In genomic region chr14:104143521-104144452, GRCh38 we compare ENCODE assay signal across 22 cellular contexts. TPM values are rescaled to one million over a fixed set of nuclear protein-coding genes. Genes with fewer than 3 reads are reported as not detected.
DNase-seq lines count a peak whose midpoint lies in the region; ATAC-seq, FAIRE-seq and TF ChIP-seq lines count a peak whose summit lies in the region.
"Had no signal": no experiment of that assay in that cellular context is flagged by ENCODE, and none has a peak within 500 bp of the region (broad histone marks: within the 10 kb centered on the region; RNA-seq: fewer than 3 reads in every experiment).

No MANE protein-coding gene starts in this region.

- H3K9me3 Mint-ChIP-seq in endodermal cell, result no peaks in the 10 kb centered on the region
- H3K9me3 Mint-ChIP-seq in activated T-helper 2 cell treated with anti-CD3 and anti-CD28 coated beads, Interferon-gamma antibody, Interleukin-2, Interleukin-4, amounts not matched to agents 10 μg/mL and 5 μg/mL and 100 μg/mL, durations not matched to agents 14 hours and 24 hours and 36 hours, result no peaks in the 10 kb centered on the region
- H3K9me3 Mint-ChIP-seq: CD4-positive, alpha-beta T cell; dendritic cell treated with granulocyte-macrophage colony-stimulating factor and Interleukin-4, amounts not matched to agents 40 ng/mL and 50 ng/mL, for 4 days had no signal

- peaks cover 30% of the 10 kb centered on the region for H3K4me1 Mint-ChIP-seq in endodermal cell
- no peaks in the 10 kb centered on the region for H3K4me1 Mint-ChIP-seq in activated T-helper 2 cell treated with anti-CD3 and anti-CD28 coated beads, Interferon-gamma antibody, Interleukin-2, Interleukin-4, amounts not matched to agents 10 μg/mL and 5 μg/mL and 100 μg/mL, durations not matched to agents 14 hours and 24 hours and 36 hours (ENCODE audit: low read depth)

- no peaks in the 10 kb centered on the region for H3K27me3 Mint-ChIP-seq in endodermal cell (ENCODE audit: insufficient read depth)
- peaks cover 4% of the 10 kb centered on the region for H3K27me3 Mint-ChIP-seq in activated T-helper 2 cell treated with anti-CD3 and anti-CD28 coated beads, Interferon-gamma antibody, Interleukin-2, Interleukin-4, amounts not matched to agents 10 μg/mL and 5 μg/mL and 100 μg/mL, durations not matched to agents 14 hours and 24 hours and 36 hours (ENCODE audit: low read depth)

- H3K4me3 Mint-ChIP-seq in endodermal cell, result no peak overlapping the region
- H3K4me3 Mint-ChIP-seq in activated T-helper 2 cell treated with anti-CD3 and anti-CD28 coated beads, Interferon-gamma antibody, Interleukin-2, Interleukin-4, amounts not matched to agents 10 μg/mL and 5 μg/mL and 100 μg/mL, durations not matched to agents 14 hours and 24 hours and 36 hours (ENCODE audit: low read depth), result no peak overlapping the region
- H3K4me3 Mint-ChIP-seq: CD4-positive, alpha-beta T cell; dendritic cell treated with granulocyte-macrophage colony-stimulating factor and Interleukin-4, amounts not matched to agents 40 ng/mL and 50 ng/mL, for 4 days had no signal

- WGBS in endodermal cell (ENCODE audit: insufficient coverage in 1 of 2, insufficient read length in 1 of 2), 2 experiments, result 91% methylated on average over 12 to 26 of the region's 26 CpGs
- WGBS in spleen, 5 donors, result 81 to 86% (median 84%) methylated on average over 23 to 26 of the region's 26 CpGs

- no peak for ATAC-seq in Right ventricle myocardium superior (ENCODE audit: poor library complexity)
- ATAC-seq: heart right ventricle, lower lobe of right lung, right lobe of liver had no signal

- H3K27me3 ChIP-seq in right atrium auricular region (peaks cover 0 to 4% of the 10 kb centered on the region in 2 donors), endodermal cell (ENCODE audit: control insufficient read depth, insufficient read depth, low read length, poor library complexity, severe bottlenecking) (no peaks in the 10 kb centered on the region), spleen (replicated peaks in 1 of 7) (peaks cover 0 to 51% (median 15%) of the 10 kb centered on the region in 7 donors), uterus (no peaks in the 10 kb centered on the region)

- intact Hi-C loops in Right ventricle myocardium superior (cut with DNase I) (loop anchor here (10.0 kb wide), 1 partner anchor 231 kb away; no protein-coding TSS in a partner anchor), spleen (cut with DNase I; ENCODE audit: low total_unique reads) (no loop called here), uterus (cut with DNase I; ENCODE audit: low total_unique reads) (no loop called here)
- intact Hi-C loops in activated T-helper 2 cell treated with anti-CD3 and anti-CD28 coated beads, Interferon-gamma antibody, Interleukin-2, Interleukin-4, amounts not matched to agents 10 μg/mL and 5 μg/mL and 100 μg/mL, durations not matched to agents 14 hours and 24 hours and 36 hours (cut with micrococcal nuclease), result no loop called here

- H3K9ac ChIP-seq in endodermal cell (ENCODE audit: extremely low read depth, low read length, poor library complexity, severe bottlenecking), result no peak overlapping the region

- H3K27ac Mint-ChIP-seq in endodermal cell, result no peak overlapping the region
- H3K27ac Mint-ChIP-seq in activated T-helper 2 cell treated with anti-CD3 and anti-CD28 coated beads, Interferon-gamma antibody, Interleukin-2, Interleukin-4, amounts not matched to agents 10 μg/mL and 5 μg/mL and 100 μg/mL, durations not matched to agents 14 hours and 24 hours and 36 hours, result no peak overlapping the region
- H3K27ac Mint-ChIP-seq: CD4-positive, alpha-beta T cell; dendritic cell treated with granulocyte-macrophage colony-stimulating factor and Interleukin-4, amounts not matched to agents 40 ng/mL and 50 ng/mL, for 4 days had no signal

- peaks cover 0 to 39% of the 10 kb centered on the region in 2 donors for H3K4me1 ChIP-seq in right atrium auricular region
- H3K4me1 ChIP-seq in endodermal cell (ENCODE audit: control insufficient read depth, insufficient read depth, low read length), result peaks cover 4% of the 10 kb centered on the region
- H3K4me1 ChIP-seq in spleen, result peaks cover 0 to 66% (median 28%) of the 10 kb centered on the region in 6 donors
- H3K4me1 ChIP-seq in uterus, result peaks cover 0 to 1% of the 10 kb centered on the region in 2 donors
- H3K4me1 ChIP-seq: lower lobe of right lung, right lobe of liver had no signal

- DNase-seq in Right ventricle myocardium superior, result peak; percentile 30
- no peak for DNase-seq in right atrium auricular region (ENCODE audit: low spot score)
- DNase-seq in endodermal cell, result peak; percentile 36
- DNase-seq in mesenteric fat pad (ENCODE audit: low spot score), result peak; percentile 82
- peak; percentile 69 for DNase-seq in spleen
- no peak for DNase-seq in uterus
- no peak for DNase-seq in urothelium cell line (ENCODE audit: low spot score)
- DNase-seq in activated T-helper 2 cell treated with anti-CD3 and anti-CD28 coated beads, Interferon-gamma antibody, Interleukin-2, Interleukin-4, amounts not matched to agents 10 μg/mL and 5 μg/mL and 100 μg/mL, durations not matched to agents 14 hours and 24 hours and 36 hours (ENCODE audit: low spot score), result no peak
- DNase-seq: activated CD4-positive, alpha-beta T cell treated with anti-CD3 and anti-CD28 coated beads, Interleukin-2, amount 50 U/mL, for 1 hour; activated CD8-positive, alpha-beta memory T cell treated with anti-CD3 and anti-CD28 coated beads, Interleukin-2, amount 50 U/mL, for 48 hours; GOT3; lower lobe of right lung; NCI-H1048; NCI-H1930; NCI-H345; NCI-H82; SHP77 treated with DMSO at 0.1 percent for 48 hours had no signal

- H3K9me3 ChIP-seq in right atrium auricular region, result no peaks in the 10 kb centered on the region
- no peaks in the 10 kb centered on the region for H3K9me3 ChIP-seq in endodermal cell (ENCODE audit: control insufficient read depth, low read length)
- H3K9me3 ChIP-seq in spleen, result no peaks in the 10 kb centered on the region
- H3K9me3 ChIP-seq in uterus, result no peaks in the 10 kb centered on the region
- H3K9me3 ChIP-seq: heart right ventricle, lower lobe of right lung, right lobe of liver had no signal

- no peak for FAIRE-seq in urothelium cell line (lab: Jason Lieb, UNC)

- peaks cover 9% of the 10 kb centered on the region for H3K36me3 Mint-ChIP-seq in endodermal cell (ENCODE audit: low read depth)
- H3K36me3 Mint-ChIP-seq in activated T-helper 2 cell treated with anti-CD3 and anti-CD28 coated beads, Interferon-gamma antibody, Interleukin-2, Interleukin-4, amounts not matched to agents 10 μg/mL and 5 μg/mL and 100 μg/mL, durations not matched to agents 14 hours and 24 hours and 36 hours (ENCODE audit: low read depth), result no peaks in the 10 kb centered on the region

- TF ChIP-seq POLR2A in spleen (IDR thresholded peaks at IDR 0.05), result no peak
- no peak for TF ChIP-seq POLR2A in uterus (IDR thresholded peaks at IDR 0.05)

- H3K27ac ChIP-seq in right atrium auricular region (no peak overlapping the region), endodermal cell (ENCODE audit: low read depth, low read length) (no peak overlapping the region), spleen (no peak overlapping the region), uterus (no peak overlapping the region)
- H3K27ac ChIP-seq: heart right ventricle, lower lobe of right lung, right lobe of liver had no signal

- H3K36me3 ChIP-seq in right atrium auricular region (no peaks in the 10 kb centered on the region), endodermal cell (ENCODE audit: control insufficient read depth, insufficient read depth, low read length) (peaks cover 4% of the 10 kb centered on the region), spleen (no peaks in the 10 kb centered on the region), uterus (no peaks in the 10 kb centered on the region)
- H3K36me3 ChIP-seq: heart right ventricle, lower lobe of right lung, right lobe of liver had no signal

- H3K4me3 ChIP-seq in right atrium auricular region (no peak overlapping the region), endodermal cell (ENCODE audit: low read length) (no peak overlapping the region), spleen (no peak overlapping the region), uterus (no peak overlapping the region)
- H3K4me3 ChIP-seq: lower lobe of right lung, right lobe of liver had no signal

- TF ChIP-seq CTCF in right atrium auricular region (IDR thresholded peaks at IDR 0.05) (no peak), endodermal cell (conservative IDR thresholded peaks at IDR 0.05) (no peak), spleen (IDR thresholded peaks at IDR 0.05 in 8 of 11, conservative IDR thresholded peaks at IDR 0.05 in 3 of 11) (no peak), uterus (IDR thresholded peaks at IDR 0.05) (no peak)

RNA-seq across cellular contexts. Expression of gene KIF26A, which starts 5.4 kb away (rescaled TPM):
- total RNA-seq in Right ventricle myocardium superior, result 6.3 TPM
- total RNA-seq in right atrium auricular region, result 10 to 100 TPM in 1 of 2 donors, 1 to 10 TPM in 1; 5.6 to 14.1 TPM
- total RNA-seq in endodermal cell, result 10 to 100 TPM; 36.7 to 54.8 TPM
- polyA plus RNA-seq in endodermal cell (2013, experiment 1 of 2), result 9.9 TPM
- polyA plus RNA-seq in endodermal cell (2013, experiment 2 of 2), result 8.4 TPM
- total RNA-seq in mesenteric fat pad, result 3.2 TPM
- total RNA-seq in spleen, result 10 to 100 TPM in 4 of 7 donors, 1 to 10 TPM in 3; 7.4 to 21.9 (median 10.3) TPM
- 1 to 10 TPM in 2 of 3 donors, under 1 TPM in 1; 0.72 to 7.8 (median 1.2) TPM for polyA plus RNA-seq in spleen
- total RNA-seq in uterus, result 10 to 100 TPM in 1 of 4 donors, 1 to 10 TPM in 3; 4.1 to 10.5 (median 7.5) TPM
- 0.28 and 0.34 TPM in 2 replicates for total RNA-seq in activated T-helper 2 cell treated with anti-CD3 and anti-CD28 coated beads, Interferon-gamma antibody, Interleukin-2, Interleukin-4, amounts not matched to agents 10 μg/mL and 5 μg/mL and 100 μg/mL, durations not matched to agents 14 hours and 24 hours and 36 hours
- total RNA-seq: LHCN-M2 had no signal

RNA-seq across cellular contexts. Expression of gene ASPG, which starts 58.3 kb away (rescaled TPM):
- total RNA-seq in Right ventricle myocardium superior (44.1 TPM), right atrium auricular region (100 to 1,000 TPM in 1 of 2 donors, 10 to 100 TPM in 1; 78.5 to 161 TPM), endodermal cell (1 to 10 TPM in 1 of 2 donors, under 1 TPM in 1; 0.71 to 1.4 TPM), mesenteric fat pad (1.1 TPM), spleen (under 1 TPM in 4 of 7 donors, not detected in 3; 0.09 to 0.28 (median 0.18) TPM), uterus (10 to 100 TPM in 1 of 4 donors, under 1 TPM in 2, not detected in 1; 0.41 to 16.2 (median 0.51) TPM)
- 0.32 TPM for polyA plus RNA-seq in endodermal cell (2013, experiment 1 of 2)
- polyA plus RNA-seq in endodermal cell (2013, experiment 2 of 2), result 0.33 TPM
- under 1 TPM; 0.05 to 0.67 (median 0.32) TPM for polyA plus RNA-seq in spleen
- not detected in 2 replicates for total RNA-seq in activated T-helper 2 cell treated with anti-CD3 and anti-CD28 coated beads, Interferon-gamma antibody, Interleukin-2, Interleukin-4, amounts not matched to agents 10 μg/mL and 5 μg/mL and 100 μg/mL, durations not matched to agents 14 hours and 24 hours and 36 hours
- total RNA-seq: CD4-positive, alpha-beta T cell had no signal

Comparison
In these comparisons a context has a peak if more than half of its experiments do, and no peak if none do; other contexts are left out.
1. DNase-seq: peak in Right ventricle myocardium superior (single experiment), endodermal cell (single experiment), mesenteric fat pad (single experiment) and spleen (single experiment); none in right atrium auricular region (single experiment), uterus (0 of 2), urothelium cell line (single experiment) and activated T-helper 2 cell treated with anti-CD3 and anti-CD28 coated beads, Interferon-gamma antibody, Interleukin-2, Interleukin-4, amounts not matched to agents 10 μg/mL and 5 μg/mL and 100 μg/mL, durations not matched to agents 14 hours and 24 hours and 36 hours (single experiment).